ENCODE assay signal across 1 cellular context in the genomic region with DNA sequence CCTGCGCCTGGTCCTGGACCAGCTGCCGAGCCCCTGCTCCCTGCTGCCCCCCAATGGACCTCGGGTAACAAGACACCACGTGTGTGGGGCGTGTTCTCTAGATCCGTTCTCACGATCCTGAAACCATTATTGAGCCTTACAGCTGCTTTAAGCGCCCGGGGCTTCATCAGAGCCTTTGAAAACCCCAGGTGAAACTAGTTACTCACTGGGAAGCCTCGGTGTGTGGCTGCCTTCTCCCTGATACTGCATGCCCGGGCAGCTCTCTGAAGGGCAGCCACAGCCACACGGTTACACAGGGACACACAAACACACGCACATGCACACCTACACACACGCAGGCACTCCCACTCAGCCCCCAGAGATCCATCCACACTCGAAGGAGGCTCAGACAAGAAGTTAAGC.
TF ChIP-seq lines count a peak whose summit lies in the region.

No MANE protein-coding gene starts in this region.

TF ChIP-seq in HepG2, 621 proteins besides CTCF, POLR2A, EP300 and RAD21 (continued from another document and continues in another):
- TF ChIP-seq, protein P1, sequence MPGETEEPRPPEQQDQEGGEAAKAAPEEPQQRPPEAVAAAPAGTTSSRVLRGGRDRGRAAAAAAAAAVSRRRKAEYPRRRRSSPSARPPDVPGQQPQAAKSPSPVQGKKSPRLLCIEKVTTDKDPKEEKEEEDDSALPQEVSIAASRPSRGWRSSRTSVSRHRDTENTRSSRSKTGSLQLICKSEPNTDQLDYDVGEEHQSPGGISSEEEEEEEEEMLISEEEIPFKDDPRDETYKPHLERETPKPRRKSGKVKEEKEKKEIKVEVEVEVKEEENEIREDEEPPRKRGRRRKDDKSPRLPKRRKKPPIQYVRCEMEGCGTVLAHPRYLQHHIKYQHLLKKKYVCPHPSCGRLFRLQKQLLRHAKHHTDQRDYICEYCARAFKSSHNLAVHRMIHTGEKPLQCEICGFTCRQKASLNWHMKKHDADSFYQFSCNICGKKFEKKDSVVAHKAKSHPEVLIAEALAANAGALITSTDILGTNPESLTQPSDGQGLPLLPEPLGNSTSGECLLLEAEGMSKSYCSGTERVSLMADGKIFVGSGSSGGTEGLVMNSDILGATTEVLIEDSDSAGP (CRISPR knock-in tag; IDR thresholded peaks at IDR 0.05; ENCODE audit: borderline replicate concordance): peak; percentile 23; the same call in 1 of the 2 replicates
- TF ChIP-seq STAG1 (CRISPR knock-in tag; IDR thresholded peaks at IDR 0.05) (peak; percentile 42), DNMT1 (CRISPR knock-in tag; IDR thresholded peaks at IDR 0.05) (no peak), ZNF232 (CRISPR knock-in tag; IDR thresholded peaks at IDR 0.05; ENCODE audit: borderline replicate concordance) (0 out of 2 replicates have a peak, but pooled peaks have one; percentile 31), NFYB (CRISPR knock-in tag; IDR thresholded peaks at IDR 0.05) (no peak), ZNF781 (CRISPR knock-in tag; IDR thresholded peaks at IDR 0.05; ENCODE audit: borderline replicate concordance, not compliant biosample characterization) (no peak), ZNF33A (CRISPR knock-in tag; IDR thresholded peaks at IDR 0.05; ENCODE audit: borderline replicate concordance) (no peak), ZNF598 (CRISPR knock-in tag; IDR thresholded peaks at IDR 0.05; ENCODE audit: borderline replicate concordance) (no peak), ERF (CRISPR knock-in tag; IDR thresholded peaks at IDR 0.05) (0 out of 2 replicates have a peak, but pooled peaks have one; percentile 29), RXRA (CRISPR knock-in tag; IDR thresholded peaks at IDR 0.05) (0 out of 2 replicates have a peak, but pooled peaks have one; percentile 18), PHF5A (CRISPR knock-in tag; IDR thresholded peaks at IDR 0.05; ENCODE audit: low read depth, unreplicated experiment) (no peak), ARNT (IDR thresholded peaks at IDR 0.05) (no peak), RFXANK (CRISPR knock-in tag; IDR thresholded peaks at IDR 0.05) (no peak), ZKSCAN8 (CRISPR knock-in tag; IDR thresholded peaks at IDR 0.05; ENCODE audit: borderline replicate concordance) (no peak), SOX5 (CRISPR knock-in tag; IDR thresholded peaks at IDR 0.05; ENCODE audit: borderline replicate concordance) (peak; percentile 18; the same call in 1 of the 2 replicates), SAP130 (CRISPR knock-in tag; IDR thresholded peaks at IDR 0.05; ENCODE audit: low read depth) (peak; percentile 66), ZFP62 (CRISPR knock-in tag; IDR thresholded peaks at IDR 0.05) (no peak), MYC (CRISPR knock-in tag; IDR thresholded peaks at IDR 0.05; ENCODE audit: borderline replicate concordance) (peak; percentile 83; the same call in 1 of the 2 replicates), MXI1 (IDR thresholded peaks at IDR 0.05; ENCODE audit: borderline replicate concordance, low read depth, low read length) (peak; percentile 69; the same call in 1 of the 3 replicates)
- TF ChIP-seq, protein P2, sequence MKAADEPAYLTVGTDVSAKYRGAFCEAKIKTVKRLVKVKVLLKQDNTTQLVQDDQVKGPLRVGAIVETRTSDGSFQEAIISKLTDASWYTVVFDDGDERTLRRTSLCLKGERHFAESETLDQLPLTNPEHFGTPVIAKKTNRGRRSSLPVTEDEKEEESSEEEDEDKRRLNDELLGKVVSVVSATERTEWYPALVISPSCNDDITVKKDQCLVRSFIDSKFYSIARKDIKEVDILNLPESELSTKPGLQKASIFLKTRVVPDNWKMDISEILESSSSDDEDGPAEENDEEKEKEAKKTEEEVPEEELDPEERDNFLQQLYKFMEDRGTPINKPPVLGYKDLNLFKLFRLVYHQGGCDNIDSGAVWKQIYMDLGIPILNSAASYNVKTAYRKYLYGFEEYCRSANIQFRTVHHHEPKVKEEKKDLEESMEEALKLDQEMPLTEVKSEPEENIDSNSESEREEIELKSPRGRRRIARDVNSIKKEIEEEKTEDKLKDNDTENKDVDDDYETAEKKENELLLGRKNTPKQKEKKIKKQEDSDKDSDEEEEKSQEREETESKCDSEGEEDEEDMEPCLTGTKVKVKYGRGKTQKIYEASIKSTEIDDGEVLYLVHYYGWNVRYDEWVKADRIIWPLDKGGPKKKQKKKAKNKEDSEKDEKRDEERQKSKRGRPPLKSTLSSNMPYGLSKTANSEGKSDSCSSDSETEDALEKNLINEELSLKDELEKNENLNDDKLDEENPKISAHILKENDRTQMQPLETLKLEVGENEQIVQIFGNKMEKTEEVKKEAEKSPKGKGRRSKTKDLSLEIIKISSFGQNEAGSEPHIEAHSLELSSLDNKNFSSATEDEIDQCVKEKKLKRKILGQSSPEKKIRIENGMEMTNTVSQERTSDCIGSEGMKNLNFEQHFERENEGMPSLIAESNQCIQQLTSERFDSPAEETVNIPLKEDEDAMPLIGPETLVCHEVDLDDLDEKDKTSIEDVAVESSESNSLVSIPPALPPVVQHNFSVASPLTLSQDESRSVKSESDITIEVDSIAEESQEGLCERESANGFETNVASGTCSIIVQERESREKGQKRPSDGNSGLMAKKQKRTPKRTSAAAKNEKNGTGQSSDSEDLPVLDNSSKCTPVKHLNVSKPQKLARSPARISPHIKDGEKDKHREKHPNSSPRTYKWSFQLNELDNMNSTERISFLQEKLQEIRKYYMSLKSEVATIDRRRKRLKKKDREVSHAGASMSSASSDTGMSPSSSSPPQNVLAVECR (CRISPR knock-in tag; IDR thresholded peaks at IDR 0.05; ENCODE audit: borderline replicate concordance): peak; percentile 30; the same call in 1 of the 2 replicates
- TF ChIP-seq, protein P3, sequence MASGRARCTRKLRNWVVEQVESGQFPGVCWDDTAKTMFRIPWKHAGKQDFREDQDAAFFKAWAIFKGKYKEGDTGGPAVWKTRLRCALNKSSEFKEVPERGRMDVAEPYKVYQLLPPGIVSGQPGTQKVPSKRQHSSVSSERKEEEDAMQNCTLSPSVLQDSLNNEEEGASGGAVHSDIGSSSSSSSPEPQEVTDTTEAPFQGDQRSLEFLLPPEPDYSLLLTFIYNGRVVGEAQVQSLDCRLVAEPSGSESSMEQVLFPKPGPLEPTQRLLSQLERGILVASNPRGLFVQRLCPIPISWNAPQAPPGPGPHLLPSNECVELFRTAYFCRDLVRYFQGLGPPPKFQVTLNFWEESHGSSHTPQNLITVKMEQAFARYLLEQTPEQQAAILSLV (CRISPR knock-in tag; IDR thresholded peaks at IDR 0.05; ENCODE audit: borderline replicate concordance): 0 out of 2 replicates have a peak, but pooled peaks have one; percentile 54
- TF ChIP-seq, protein P4, sequence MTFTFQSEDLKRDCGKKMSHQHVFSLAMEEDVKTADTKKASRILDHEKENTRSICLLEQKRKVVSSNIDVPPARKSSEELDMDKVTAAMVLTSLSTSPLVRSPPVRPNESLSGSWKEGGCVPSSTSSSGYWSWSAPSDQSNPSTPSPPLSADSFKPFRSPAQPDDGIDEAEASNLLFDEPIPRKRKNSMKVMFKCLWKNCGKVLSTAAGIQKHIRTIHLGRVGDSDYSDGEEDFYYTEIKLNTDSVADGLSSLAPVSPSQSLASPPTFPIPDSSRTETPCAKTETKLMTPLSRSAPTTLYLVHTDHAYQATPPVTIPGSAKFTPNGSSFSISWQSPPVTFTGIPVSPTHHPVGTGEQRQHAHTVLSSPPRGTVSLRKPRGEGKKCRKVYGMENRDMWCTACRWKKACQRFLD (CRISPR knock-in tag; IDR thresholded peaks at IDR 0.05; ENCODE audit: borderline replicate concordance): 0 out of 2 replicates have a peak, but pooled peaks have one; percentile 37
- TF ChIP-seq, protein P5, sequence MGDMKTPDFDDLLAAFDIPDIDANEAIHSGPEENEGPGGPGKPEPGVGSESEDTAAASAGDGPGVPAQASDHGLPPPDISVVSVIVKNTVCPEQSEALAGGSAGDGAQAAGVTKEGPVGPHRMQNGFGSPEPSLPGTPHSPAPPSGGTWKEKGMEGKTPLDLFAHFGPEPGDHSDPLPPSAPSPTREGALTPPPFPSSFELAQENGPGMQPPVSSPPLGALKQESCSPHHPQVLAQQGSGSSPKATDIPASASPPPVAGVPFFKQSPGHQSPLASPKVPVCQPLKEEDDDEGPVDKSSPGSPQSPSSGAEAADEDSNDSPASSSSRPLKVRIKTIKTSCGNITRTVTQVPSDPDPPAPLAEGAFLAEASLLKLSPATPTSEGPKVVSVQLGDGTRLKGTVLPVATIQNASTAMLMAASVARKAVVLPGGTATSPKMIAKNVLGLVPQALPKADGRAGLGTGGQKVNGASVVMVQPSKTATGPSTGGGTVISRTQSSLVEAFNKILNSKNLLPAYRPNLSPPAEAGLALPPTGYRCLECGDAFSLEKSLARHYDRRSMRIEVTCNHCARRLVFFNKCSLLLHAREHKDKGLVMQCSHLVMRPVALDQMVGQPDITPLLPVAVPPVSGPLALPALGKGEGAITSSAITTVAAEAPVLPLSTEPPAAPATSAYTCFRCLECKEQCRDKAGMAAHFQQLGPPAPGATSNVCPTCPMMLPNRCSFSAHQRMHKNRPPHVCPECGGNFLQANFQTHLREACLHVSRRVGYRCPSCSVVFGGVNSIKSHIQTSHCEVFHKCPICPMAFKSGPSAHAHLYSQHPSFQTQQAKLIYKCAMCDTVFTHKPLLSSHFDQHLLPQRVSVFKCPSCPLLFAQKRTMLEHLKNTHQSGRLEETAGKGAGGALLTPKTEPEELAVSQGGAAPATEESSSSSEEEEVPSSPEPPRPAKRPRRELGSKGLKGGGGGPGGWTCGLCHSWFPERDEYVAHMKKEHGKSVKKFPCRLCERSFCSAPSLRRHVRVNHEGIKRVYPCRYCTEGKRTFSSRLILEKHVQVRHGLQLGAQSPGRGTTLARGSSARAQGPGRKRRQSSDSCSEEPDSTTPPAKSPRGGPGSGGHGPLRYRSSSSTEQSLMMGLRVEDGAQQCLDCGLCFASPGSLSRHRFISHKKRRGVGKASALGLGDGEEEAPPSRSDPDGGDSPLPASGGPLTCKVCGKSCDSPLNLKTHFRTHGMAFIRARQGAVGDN (CRISPR knock-in tag; IDR thresholded peaks at IDR 0.05): peak; percentile 78
- TF ChIP-seq, protein P6, sequence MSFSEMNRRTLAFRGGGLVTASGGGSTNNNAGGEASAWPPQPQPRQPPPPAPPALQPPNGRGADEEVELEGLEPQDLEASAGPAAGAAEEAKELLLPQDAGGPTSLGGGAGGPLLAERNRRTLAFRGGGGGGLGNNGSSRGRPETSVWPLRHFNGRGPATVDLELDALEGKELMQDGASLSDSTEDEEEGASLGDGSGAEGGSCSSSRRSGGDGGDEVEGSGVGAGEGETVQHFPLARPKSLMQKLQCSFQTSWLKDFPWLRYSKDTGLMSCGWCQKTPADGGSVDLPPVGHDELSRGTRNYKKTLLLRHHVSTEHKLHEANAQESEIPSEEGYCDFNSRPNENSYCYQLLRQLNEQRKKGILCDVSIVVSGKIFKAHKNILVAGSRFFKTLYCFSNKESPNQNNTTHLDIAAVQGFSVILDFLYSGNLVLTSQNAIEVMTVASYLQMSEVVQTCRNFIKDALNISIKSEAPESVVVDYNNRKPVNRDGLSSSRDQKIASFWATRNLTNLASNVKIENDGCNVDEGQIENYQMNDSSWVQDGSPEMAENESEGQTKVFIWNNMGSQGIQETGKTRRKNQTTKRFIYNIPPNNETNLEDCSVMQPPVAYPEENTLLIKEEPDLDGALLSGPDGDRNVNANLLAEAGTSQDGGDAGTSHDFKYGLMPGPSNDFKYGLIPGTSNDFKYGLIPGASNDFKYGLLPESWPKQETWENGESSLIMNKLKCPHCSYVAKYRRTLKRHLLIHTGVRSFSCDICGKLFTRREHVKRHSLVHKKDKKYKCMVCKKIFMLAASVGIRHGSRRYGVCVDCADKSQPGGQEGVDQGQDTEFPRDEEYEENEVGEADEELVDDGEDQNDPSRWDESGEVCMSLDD (CRISPR knock-in tag; IDR thresholded peaks at IDR 0.05; ENCODE audit: borderline replicate concordance): peak; percentile 70; the same call in 1 of the 2 replicates
- TF ChIP-seq, protein P7, sequence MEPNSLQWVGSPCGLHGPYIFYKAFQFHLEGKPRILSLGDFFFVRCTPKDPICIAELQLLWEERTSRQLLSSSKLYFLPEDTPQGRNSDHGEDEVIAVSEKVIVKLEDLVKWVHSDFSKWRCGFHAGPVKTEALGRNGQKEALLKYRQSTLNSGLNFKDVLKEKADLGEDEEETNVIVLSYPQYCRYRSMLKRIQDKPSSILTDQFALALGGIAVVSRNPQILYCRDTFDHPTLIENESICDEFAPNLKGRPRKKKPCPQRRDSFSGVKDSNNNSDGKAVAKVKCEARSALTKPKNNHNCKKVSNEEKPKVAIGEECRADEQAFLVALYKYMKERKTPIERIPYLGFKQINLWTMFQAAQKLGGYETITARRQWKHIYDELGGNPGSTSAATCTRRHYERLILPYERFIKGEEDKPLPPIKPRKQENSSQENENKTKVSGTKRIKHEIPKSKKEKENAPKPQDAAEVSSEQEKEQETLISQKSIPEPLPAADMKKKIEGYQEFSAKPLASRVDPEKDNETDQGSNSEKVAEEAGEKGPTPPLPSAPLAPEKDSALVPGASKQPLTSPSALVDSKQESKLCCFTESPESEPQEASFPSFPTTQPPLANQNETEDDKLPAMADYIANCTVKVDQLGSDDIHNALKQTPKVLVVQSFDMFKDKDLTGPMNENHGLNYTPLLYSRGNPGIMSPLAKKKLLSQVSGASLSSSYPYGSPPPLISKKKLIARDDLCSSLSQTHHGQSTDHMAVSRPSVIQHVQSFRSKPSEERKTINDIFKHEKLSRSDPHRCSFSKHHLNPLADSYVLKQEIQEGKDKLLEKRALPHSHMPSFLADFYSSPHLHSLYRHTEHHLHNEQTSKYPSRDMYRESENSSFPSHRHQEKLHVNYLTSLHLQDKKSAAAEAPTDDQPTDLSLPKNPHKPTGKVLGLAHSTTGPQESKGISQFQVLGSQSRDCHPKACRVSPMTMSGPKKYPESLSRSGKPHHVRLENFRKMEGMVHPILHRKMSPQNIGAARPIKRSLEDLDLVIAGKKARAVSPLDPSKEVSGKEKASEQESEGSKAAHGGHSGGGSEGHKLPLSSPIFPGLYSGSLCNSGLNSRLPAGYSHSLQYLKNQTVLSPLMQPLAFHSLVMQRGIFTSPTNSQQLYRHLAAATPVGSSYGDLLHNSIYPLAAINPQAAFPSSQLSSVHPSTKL (CRISPR knock-in tag; IDR thresholded peaks at IDR 0.05): peak; percentile 43
- TF ChIP-seq, protein P8, sequence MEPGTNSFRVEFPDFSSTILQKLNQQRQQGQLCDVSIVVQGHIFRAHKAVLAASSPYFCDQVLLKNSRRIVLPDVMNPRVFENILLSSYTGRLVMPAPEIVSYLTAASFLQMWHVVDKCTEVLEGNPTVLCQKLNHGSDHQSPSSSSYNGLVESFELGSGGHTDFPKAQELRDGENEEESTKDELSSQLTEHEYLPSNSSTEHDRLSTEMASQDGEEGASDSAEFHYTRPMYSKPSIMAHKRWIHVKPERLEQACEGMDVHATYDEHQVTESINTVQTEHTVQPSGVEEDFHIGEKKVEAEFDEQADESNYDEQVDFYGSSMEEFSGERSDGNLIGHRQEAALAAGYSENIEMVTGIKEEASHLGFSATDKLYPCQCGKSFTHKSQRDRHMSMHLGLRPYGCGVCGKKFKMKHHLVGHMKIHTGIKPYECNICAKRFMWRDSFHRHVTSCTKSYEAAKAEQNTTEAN (CRISPR knock-in tag; conservative IDR thresholded peaks at IDR 0.05): 0 out of 2 replicates have a peak, but pooled peaks have one; percentile 30
